Comparison of ENCODE assay signal across 24 cellular contexts in genomic region chr5:78253201-78253600, GRCh38. TPM values are rescaled to one million over a fixed set of nuclear protein-coding genes. Genes with fewer than 3 reads are reported as not detected.
DNase-seq lines count a peak whose midpoint lies in the region; ATAC-seq, FAIRE-seq and TF ChIP-seq lines count a peak whose summit lies in the region.
"Had no signal": no experiment of that assay in that cellular context is flagged by ENCODE, and none has a peak within 500 bp of the region (broad histone marks: within the 10 kb centered on the region; RNA-seq: fewer than 3 reads in every experiment).

No MANE protein-coding gene starts in this region.

- no peaks in the 10 kb centered on the region for H3K27me3 ChIP-seq in IMR-90 (ENCODE audit: control insufficient read depth, insufficient read depth, low read length)
- no peaks in the 10 kb centered on the region for H3K27me3 ChIP-seq in astrocyte (ENCODE audit: insufficient read depth, low read length)
- H3K27me3 ChIP-seq in neutrophil: no peaks in the 10 kb centered on the region
- no peaks in the 10 kb centered on the region for H3K27me3 ChIP-seq in uterus
- no peaks in the 10 kb centered on the region for H3K27me3 ChIP-seq in spleen (replicated peaks in 1 of 7)
- H3K27me3 ChIP-seq: BLaER1 had no signal

- no peak overlapping the region for H3K14ac ChIP-seq in IMR-90 (replicated peaks; ENCODE audit: low read depth, low read length)

- H4K20me1 ChIP-seq in IMR-90 (ENCODE audit: insufficient read depth, low read length) (peaks cover 16% of the 10 kb centered on the region), astrocyte (ENCODE audit: insufficient read depth, low read length) (peaks cover 75% of the 10 kb centered on the region)
- H4K20me1 ChIP-seq: BLaER1 had no signal

- POLR2A ChIA-PET in IMR-90 (lab: Charles Lee; ENCODE audit: unreplicated experiment): no interaction called here

- no peak overlapping the region for H3K56ac ChIP-seq in IMR-90 (ENCODE audit: extremely low read depth, insufficient read depth, low read length)

- H4K5ac ChIP-seq in IMR-90 (ENCODE audit: low read depth, low read length): no peak overlapping the region

- dilution Hi-C loops in IMR-90 (cut with HindIII; ENCODE audit: low sequenced_read_pairs, unreplicated experiment): no loop called here

- H3K27me3 Mint-ChIP-seq in astrocyte (ENCODE audit: low read depth, unreplicated experiment) (no peaks in the 10 kb centered on the region), endothelial cell (ENCODE audit: unreplicated experiment) (peaks cover 2% of the 10 kb centered on the region)
- H3K27me3 Mint-ChIP-seq: B cell; CD4-positive, CD25-positive, alpha-beta regulatory T cell had no signal

- CTCF ChIA-PET in IMR-90 (lab: Yijun Ruan, JAX): no interaction called here

- H3K36me3 ChIP-seq in IMR-90 (ENCODE audit: control insufficient read depth, insufficient read depth, low read length) (peaks cover 8% of the 10 kb centered on the region; the same call in 1 of the 2 replicates), astrocyte (ENCODE audit: insufficient read depth, low read length) (no peaks in the 10 kb centered on the region), neutrophil (no peaks in the 10 kb centered on the region), uterus (peaks cover 0 to 4% of the 10 kb centered on the region in 2 donors), spleen (peaks cover 0 to 39% (median 3%) of the 10 kb centered on the region in 6 donors)

- H3K4me1 Mint-ChIP-seq in astrocyte (ENCODE audit: low read depth, unreplicated experiment): no peaks in the 10 kb centered on the region
- no peaks in the 10 kb centered on the region for H3K4me1 Mint-ChIP-seq in endothelial cell (ENCODE audit: unreplicated experiment)

- H3K4me1 ChIP-seq in IMR-90 (ENCODE audit: control insufficient read depth, insufficient read depth, low read length) (no peaks in the 10 kb centered on the region), astrocyte (ENCODE audit: insufficient read depth, low read length) (no peaks in the 10 kb centered on the region), neutrophil (ENCODE audit: control insufficient read depth in 1 of 2, insufficient read depth in 1 of 2, low read depth in 1 of 2, low read length in 1 of 2) (peaks cover 10 to 14% of the 10 kb centered on the region in 2 experiments), uterus (no peaks in the 10 kb centered on the region), spleen (no peaks in the 10 kb centered on the region)
- H3K4me1 ChIP-seq: A549, BLaER1, Caco-2 had no signal

- no peak overlapping the region for H3K23ac ChIP-seq in IMR-90 (ENCODE audit: low read depth, low read length)

- no peak overlapping the region for H2BK15ac ChIP-seq in IMR-90 (ENCODE audit: low read depth, low read length)

- in situ Hi-C loops in IMR-90 (cut with MboI; ENCODE audit: low sequenced_read_pairs): loop anchor here (25.0 kb wide), 1 partner anchor 691 kb away; no protein-coding TSS in a partner anchor

- peaks cover 63% of the 10 kb centered on the region for H3K79me2 ChIP-seq in astrocyte (ENCODE audit: insufficient read depth, low read length)

- no peak overlapping the region for H3K9ac ChIP-seq in IMR-90 (ENCODE audit: low read depth, low read length)
- H3K9ac ChIP-seq in astrocyte (ENCODE audit: low read length): no peak overlapping the region
- H3K9ac ChIP-seq: BLaER1 had no signal

- H3K4ac ChIP-seq in IMR-90 (ENCODE audit: low read depth, low read length): no peak overlapping the region

- H3K4me3 ChIP-seq in IMR-90 (ENCODE audit: insufficient read depth, low read depth, low read length) (no peak overlapping the region), astrocyte (ENCODE audit: insufficient read depth, low read depth, low read length) (no peak overlapping the region), fibroblast of pulmonary artery (replicated peaks; ENCODE audit: low read depth, low read length) (no peak overlapping the region), neutrophil (ENCODE audit: low read depth in 1 of 2, low read length in 1 of 2) (no peak overlapping the region), uterus (no peak overlapping the region), spleen (no peak overlapping the region)
- H3K4me3 ChIP-seq: A549, BLaER1 had no signal

- 100% methylated on average over 1 of the region's 3 CpGs; no CpG with 5 or more reads in 1 of the 2 experiments for WGBS in IMR-90 (ENCODE audit: extremely low coverage in 2 of 2, insufficient read length in 1 of 2), 2 experiments
- WGBS in spleen, 5 donors: 74 to 97% (median 96%) methylated on average over 3 of the region's 3 CpGs

- no peak for ATAC-seq in IMR-90 (ENCODE audit: low read depth)
- ATAC-seq: A549; CD8-positive, alpha-beta T cell had no signal

- H3K9me1 ChIP-seq in IMR-90 (ENCODE audit: insufficient read depth, low read length): no peaks in the 10 kb centered on the region

- no peak overlapping the region for H4K91ac ChIP-seq in IMR-90 (ENCODE audit: insufficient read depth, low read depth, low read length)

- peaks cover 29 to 42% of the 10 kb centered on the region in 2 experiments for H3K79me1 ChIP-seq in IMR-90 (ENCODE audit: low read depth in 1 of 2, low read length in 2 of 2)

- no peak overlapping the region for H4K8ac ChIP-seq in IMR-90 (ENCODE audit: low read depth in 2 of 2, low read length in 2 of 2)

- no TSS peak for BruUV-seq in IMR-90 (replicated peaks; lab: Mats Ljungman, UMichigan)

- no peak for TF ChIP-seq RAD21 in IMR-90 (IDR thresholded peaks at IDR 0.05; ENCODE audit: low read length)

- peaks cover 13% of the 10 kb centered on the region for H3K36me3 Mint-ChIP-seq in astrocyte (ENCODE audit: low read depth, unreplicated experiment)
- peaks cover 6% of the 10 kb centered on the region for H3K36me3 Mint-ChIP-seq in endothelial cell (ENCODE audit: low read depth, unreplicated experiment)

- H3K9me3 ChIP-seq in IMR-90 (ENCODE audit: control insufficient read depth, insufficient read depth, low read length) (no peaks in the 10 kb centered on the region), astrocyte (ENCODE audit: insufficient read depth, low read depth, low read length) (no peaks in the 10 kb centered on the region), neutrophil (no peaks in the 10 kb centered on the region), uterus (no peaks in the 10 kb centered on the region), spleen (peaks cover 0 to 18% (median 12%) of the 10 kb centered on the region in 8 donors)

- no peak overlapping the region for H2BK20ac ChIP-seq in IMR-90 (ENCODE audit: low read depth, low read length)

- TF ChIP-seq CTCF in IMR-90 (conservative IDR thresholded peaks at IDR 0.05; ENCODE audit: low read depth, low read length) (no peak), astrocyte (IDR thresholded peaks at IDR 0.05; ENCODE audit: insufficient read depth, low read depth, low read length) (no peak), fibroblast of pulmonary artery (IDR thresholded peaks at IDR 0.05; ENCODE audit: low read length, missing control alignments) (no peak), neutrophil (IDR thresholded peaks at IDR 0.05) (no peak), uterus (IDR thresholded peaks at IDR 0.05) (no peak), endothelial cell (IDR thresholded peaks at IDR 0.05; ENCODE audit: unreplicated experiment) (no peak), spleen (IDR thresholded peaks at IDR 0.05 in 8 of 11, conservative IDR thresholded peaks at IDR 0.05 in 3 of 11) (no peak)

- TF ChIP-seq POLR2A in IMR-90 (IDR thresholded peaks at IDR 0.05; ENCODE audit: low read depth, low read length) (no peak), uterus (IDR thresholded peaks at IDR 0.05) (no peak), spleen (IDR thresholded peaks at IDR 0.05) (no peak)

- H3K4me3 Mint-ChIP-seq in astrocyte (ENCODE audit: unreplicated experiment): no peak overlapping the region
- no peak overlapping the region for H3K4me3 Mint-ChIP-seq in endothelial cell (ENCODE audit: unreplicated experiment)
- H3K4me3 Mint-ChIP-seq: B cell; CD4-positive, CD25-positive, alpha-beta regulatory T cell; CD8-positive, alpha-beta T cell had no signal

- H2AFZ ChIP-seq in IMR-90 (replicated peaks; ENCODE audit: low read length, poor library complexity) (no peak overlapping the region), astrocyte (ENCODE audit: low read depth, low read length) (no peak overlapping the region)

- H2AK5ac ChIP-seq in IMR-90 (ENCODE audit: low read depth, low read length): no peak overlapping the region

- intact Hi-C loops in IMR-90 (cut with micrococcal nuclease): no loop called here
- intact Hi-C loops in uterus (cut with DNase I; ENCODE audit: low total_unique reads): no loop called here
- intact Hi-C loops in spleen (cut with DNase I; ENCODE audit: low total_unique reads): no loop called here

- H3K27ac Mint-ChIP-seq in astrocyte (ENCODE audit: unreplicated experiment) (no peak overlapping the region), endothelial cell (ENCODE audit: unreplicated experiment) (no peak overlapping the region)
- H3K27ac Mint-ChIP-seq: B cell; CD8-positive, alpha-beta T cell had no signal

- FAIRE-seq in astrocyte (lab: Jason Lieb, UNC): no peak
- FAIRE-seq: A549, G401.6, GM12892, H54 had no signal

- H3K4me2 ChIP-seq in IMR-90 (ENCODE audit: low read depth, low read length) (no peak overlapping the region), astrocyte (ENCODE audit: low read length) (no peak overlapping the region)
- H3K4me2 ChIP-seq: A549, BLaER1 had no signal

- H2BK120ac ChIP-seq in IMR-90 (ENCODE audit: low read depth, low read length): no peak overlapping the region

- DNase-seq in IMR-90: peak; percentile 19
- DNase-seq in astrocyte (ENCODE audit: low read depth): peak; percentile 62
- peak; percentile 35 for DNase-seq in fibroblast of pulmonary artery (ENCODE audit: low read depth)
- no peak for DNase-seq in uterus
- DNase-seq in NCI-H510A (lab: John Stamatoyannopoulos, UW): no peak
- no peak for DNase-seq in endothelial cell (ENCODE audit: low spot score)
- no peak for DNase-seq in spleen
- DNase-seq: 8988T; ACHN; Caco-2; CD4-positive, CD25-positive, alpha-beta regulatory T cell; CD8-positive, alpha-beta T cell; DMS153; DND-41; GOT3; HCEC 1CT had no signal

- H3K27ac ChIP-seq in IMR-90 (ENCODE audit: insufficient read depth, low read length): no peak overlapping the region
- no peak overlapping the region for H3K27ac ChIP-seq in astrocyte (ENCODE audit: low read depth, low read length)
- peak overlapping the region; percentile 60 for H3K27ac ChIP-seq in neutrophil
- H3K27ac ChIP-seq in uterus: no peak overlapping the region
- no peak overlapping the region for H3K27ac ChIP-seq in spleen
- H3K27ac ChIP-seq: A549, BLaER1, C4-2B had no signal

- H2BK5ac ChIP-seq in IMR-90 (ENCODE audit: low read depth, low read length, poor library complexity, severe bottlenecking): no peak overlapping the region

- H2AK9ac ChIP-seq in IMR-90 (replicated peaks; ENCODE audit: low read depth, low read length, poor library complexity): no peak overlapping the region

- H3K9me3 Mint-ChIP-seq in astrocyte (ENCODE audit: unreplicated experiment): peaks cover 3% of the 10 kb centered on the region
- no peaks in the 10 kb centered on the region for H3K9me3 Mint-ChIP-seq in endothelial cell (ENCODE audit: unreplicated experiment)

- no peak overlapping the region for H3K18ac ChIP-seq in IMR-90 (ENCODE audit: low read depth, low read length)

RNA-seq across cellular contexts. Expression of gene AP3B1, which starts 41.3 kb away (rescaled TPM):
- total RNA-seq in IMR-90 (2012; rRNA removed) (59.0 and 67.8 TPM in 2 replicates), astrocyte (64.8 and 66.8 TPM in 2 replicates), uterus (10 to 100 TPM; 15.9 to 67.1 (median 33.4) TPM), endothelial cell (ENCODE audit: unreplicated experiment) (60.9 TPM), spleen (10 to 100 TPM; 47.0 to 76.2 (median 49.1) TPM)
- polyA plus RNA-seq in IMR-90 (2012; rRNA removed) (24.0 and 33.1 TPM in 2 replicates), spleen (10 to 100 TPM; 27.9 to 38.7 (median 33.1) TPM)
- 10.0 and 13.1 TPM in 2 replicates for polyA plus RNA-seq in IMR-90 (2012; cell fraction: cytosol; rRNA removed)
- polyA plus RNA-seq in IMR-90 (2012; cell fraction: nucleus; rRNA removed; ENCODE audit: low replicate concordance): 5.0 and 33.9 TPM in 2 replicates

Comparison
In these comparisons a context has a peak if more than half of its experiments do, and no peak if none do; other contexts are left out.
1. DNase-seq: peak in IMR-90 (single experiment), astrocyte (single experiment) and fibroblast of pulmonary artery (single experiment); none in uterus (0 of 2), NCI-H510A (single experiment), endothelial cell (single experiment) and spleen (single experiment).